In genomic region chr19:55519461-55520311, GRCh38 we compare ENCODE assay signal across 13 cellular contexts. TPM values are rescaled to one million over a fixed set of nuclear protein-coding genes. Genes with fewer than 3 reads are reported as not detected.
DNase-seq lines count a peak whose midpoint lies in the region; ATAC-seq, FAIRE-seq and TF ChIP-seq lines count a peak whose summit lies in the region.
"Had no signal": no experiment of that assay in that cellular context is flagged by ENCODE, and none has a peak within 500 bp of the region (broad histone marks: within the 10 kb centered on the region; RNA-seq: fewer than 3 reads in every experiment).

No MANE protein-coding gene starts in this region.

- CTCF ChIA-PET in AG04449 (lab: Yijun Ruan, JAX), result interaction anchor here (1.0 to 1.3 kb wide), 5 partner anchors 12 to 113 kb away, joined by 3 to 10 read pairs (median 4); no protein-coding TSS in a partner anchor

- no peaks in the 10 kb centered on the region for H3K27me3 ChIP-seq in RWPE2 (ENCODE audit: insufficient read depth, poor library complexity, severe bottlenecking)

- H3K27ac ChIP-seq in RWPE2 (ENCODE audit: poor library complexity, severe bottlenecking), result no peak overlapping the region

- POLR2A ChIA-PET in AG04449 (lab: Yijun Ruan, JAX), result interaction anchor here (0.7 to 1.0 kb wide), 3 partner anchors 30 to 86 kb away, joined by 3 to 5 read pairs (median 3); partner anchors contain the start of genes FIZ1 and ZNF865

- no peak overlapping the region for H3K4me3 ChIP-seq in AG04449 (ENCODE audit: low read depth, low read length)
- no peak overlapping the region for H3K4me3 ChIP-seq in RWPE2 (ENCODE audit: severe bottlenecking)
- no peak overlapping the region for H3K4me3 ChIP-seq in fibroblast of the aortic adventitia (ENCODE audit: low read depth, low read length)
- H3K4me3 ChIP-seq: GM12878 had no signal

- no peaks in the 10 kb centered on the region for H3K4me1 ChIP-seq in RWPE2 (ENCODE audit: insufficient read depth, poor library complexity, severe bottlenecking)

- H3K36me3 ChIP-seq in RWPE2 (ENCODE audit: low read depth), result no peaks in the 10 kb centered on the region

- peak; percentile 71 for DNase-seq in AG04449 (ENCODE audit: low read depth, low spot score)
- peak; percentile 97 for DNase-seq in H54 (ENCODE audit: insufficient read length, low spot score)
- no peak for DNase-seq in RWPE2 (ENCODE audit: low spot score)
- DNase-seq in fibroblast of the aortic adventitia (ENCODE audit: low read depth), result peak; percentile 73
- DNase-seq in left colon, result no peak
- no peak for DNase-seq in MV-4-11 (lab: John Stamatoyannopoulos, UW)
- DNase-seq in NCI-H1092 treated with DMSO at 0.1 percent for 48 hours (lab: John Stamatoyannopoulos, UW), result no peak
- DNase-seq: cerebellar nuclear complex, NCI-H1694, RPMI8226 had no signal

- TF ChIP-seq POLR2A in H54 (IDR thresholded peaks at IDR 0.05; ENCODE audit: low read depth, low read length), result no peak

- TF ChIP-seq CTCF in AG04449 (IDR thresholded peaks at IDR 0.05; ENCODE audit: insufficient read depth, low read length, missing control alignments) (no peak), RWPE2 (IDR thresholded peaks at IDR 0.05; ENCODE audit: poor library complexity, severe bottlenecking) (no peak), fibroblast of the aortic adventitia (IDR thresholded peaks at IDR 0.05; ENCODE audit: insufficient read depth, low read length) (no peak)

- FAIRE-seq in H54 (lab: Jason Lieb, UNC), result no peak
- FAIRE-seq: GM12878 had no signal

- peak; percentile 52; the same call in 2 of the 3 replicates for ATAC-seq in RWPE2 (ENCODE audit: low read depth)
- no peak for ATAC-seq in left colon
- no peak for ATAC-seq in HG03520 (IDR thresholded peaks at IDR 0.05; ENCODE audit: unreplicated experiment)
- ATAC-seq: activated T-helper 17 cell treated with anti-CD3 and anti-CD28 coated beads, Interleukin-2, amount 50 U/mL, for 72 hours; GM12878 had no signal

- no peaks in the 10 kb centered on the region for H3K9me3 ChIP-seq in RWPE2 (ENCODE audit: severe bottlenecking)

- intact Hi-C loops in left colon (cut with DNase I, micrococcal nuclease), result loop anchor here in 1 of 2 donors (10.0 kb wide), 2 partner anchors 85 to 115 kb away; partner anchors contain the start of genes ZNF524 and ZNF865

RNA-seq across cellular contexts. Expression of gene SBK2, which starts 17.2 kb away (rescaled TPM):
- total RNA-seq in fibroblast of the aortic adventitia (ENCODE audit: low replicate concordance) (not detected in 2 replicates), left colon (not detected)
- total RNA-seq: activated T-helper 17 cell treated with anti-CD3 and anti-CD28 coated beads, Interleukin-2, amount 50 U/mL, for 72 hours; GM12878 had no signal

RNA-seq across cellular contexts. Expression of gene SBK3, which starts 25.7 kb away (rescaled TPM):
- total RNA-seq in fibroblast of the aortic adventitia (ENCODE audit: low replicate concordance), result 0.25 TPM in 1 of 2 replicates, not detected in the other
- not detected for total RNA-seq in left colon
- total RNA-seq: activated T-helper 17 cell treated with anti-CD3 and anti-CD28 coated beads, Interleukin-2, amount 50 U/mL, for 72 hours; GM12878 had no signal

RNA-seq across cellular contexts. Expression of gene SSC5D, which starts 31.4 kb away (rescaled TPM):
- total RNA-seq in fibroblast of the aortic adventitia (ENCODE audit: low replicate concordance) (10.7 and 18.7 TPM in 2 replicates), left colon (1 to 10 TPM; 2.6 to 5.8 TPM)

RNA-seq across cellular contexts. Expression of gene NAT14, which starts 34.7 kb away (rescaled TPM):
- total RNA-seq in fibroblast of the aortic adventitia (ENCODE audit: low replicate concordance) (8.3 and 17.5 TPM in 2 replicates), left colon (1 to 10 TPM; 4.0 to 4.8 TPM)

RNA-seq across cellular contexts. Expression of gene ZNF628, which starts 43.3 kb away (rescaled TPM):
- total RNA-seq in fibroblast of the aortic adventitia (ENCODE audit: low replicate concordance), result 0.33 and 3.8 TPM in 2 replicates
- 10 to 100 TPM in 1 of 2 donors, 1 to 10 TPM in 1; 8.0 to 10.3 TPM for total RNA-seq in left colon

Comparison
In these comparisons a context has a peak if more than half of its experiments do, and no peak if none do; other contexts are left out.
1. DNase-seq: peak in AG04449 (single experiment), H54 (single experiment) and fibroblast of the aortic adventitia (single experiment); none in RWPE2 (single experiment), left colon (0 of 2), MV-4-11 (single experiment) and NCI-H1092 treated with DMSO at 0.1 percent for 48 hours (single experiment).